In genomic region chr2:124437811-124438210, GRCh38 we compare ENCODE assay signal across 33 cellular contexts.
DNase-seq lines count a peak whose midpoint lies in the region; ATAC-seq, FAIRE-seq and TF ChIP-seq lines count a peak whose summit lies in the region.
"Had no signal": no experiment of that assay in that cellular context is flagged by ENCODE, and none has a peak within 500 bp of the region (broad histone marks: within the 10 kb centered on the region; RNA-seq: fewer than 3 reads in every experiment).

No MANE protein-coding gene starts in this region.

- H3K27ac ChIP-seq in A549, result no peak overlapping the region
- no peak overlapping the region for H3K27ac ChIP-seq in iPS DF 6.9 (ENCODE audit: low read length)
- H3K27ac ChIP-seq: adrenal gland, foreskin keratinocyte, heart right ventricle, HL-60, uterus had no signal

- no peak overlapping the region for H3K4me2 ChIP-seq in A549
- H3K4me2 ChIP-seq: smooth muscle cell had no signal

- TF ChIP-seq POLR2A in A549 (IDR thresholded peaks at IDR 0.05; ENCODE audit: low read length), result no peak

- CTCF ChIA-PET in A549 (lab: Yijun Ruan, JAX), result no interaction called here

- ATAC-seq in A549, result no peak
- ATAC-seq in GM21447 (IDR thresholded peaks at IDR 0.05; ENCODE audit: unreplicated experiment), result no peak
- ATAC-seq in mucosa of descending colon, result no peak
- ATAC-seq in HG02884 (IDR thresholded peaks at IDR 0.05; ENCODE audit: unreplicated experiment), result no peak
- ATAC-seq: activated T-cell treated with anti-CD3 and anti-CD28 coated beads, Interleukin-2, amount 50 U/mL, for 4 hours; esophagus mucosa; foreskin keratinocyte; heart right ventricle; left ventricle myocardium superior; naive thymus-derived CD4-positive, alpha-beta T cell; PC-3; stimulated activated naive CD8-positive, alpha-beta T cell treated with anti-CD3 and anti-CD28 coated beads, Interleukin-15, amount 100 ng/mL, for 72 hours had no signal

- TF ChIP-seq CTCF in A549 (IDR thresholded peaks at IDR 0.05) (no peak), mucosa of descending colon (IDR thresholded peaks at IDR 0.05) (no peak)

- intact Hi-C loops in posterior cingulate gyrus (cut with DNase I), result no loop called here
- intact Hi-C loops in mucosa of descending colon (cut with DNase I, micrococcal nuclease), result no loop called here

- H3K9me3 ChIP-seq in A549 (no peaks in the 10 kb centered on the region), iPS DF 6.9 (ENCODE audit: control insufficient read depth, insufficient read depth, low read length) (no peaks in the 10 kb centered on the region), mucosa of descending colon (no peaks in the 10 kb centered on the region)
- H3K9me3 ChIP-seq: adrenal gland, heart right ventricle, uterus had no signal

- DNase-seq in A549 (ENCODE audit: low read depth in 1 of 2, low spot score in 1 of 2) (no peak), EH (ENCODE audit: low read depth) (peak; percentile 8), iPS DF 6.9 (ENCODE audit: low read depth, low spot score) (peak; percentile 16), posterior cingulate gyrus (no peak), mucosa of descending colon (no peak)
- DNase-seq: activated CD4-positive, alpha-beta T cell treated with anti-CD3 and anti-CD28 coated beads for 4 hours; activated T-cell treated with anti-CD3 and anti-CD28 coated beads, Interleukin-2, amount 50 U/mL, for 4 hours; adrenal gland; Calu3; effector memory CD4-positive, alpha-beta T cell; EL; foreskin keratinocyte; heart right ventricle; left ventricle myocardium superior; naive thymus-derived CD4-positive, alpha-beta T cell; NCI-H1105; NCI-H1930; NCI-H446; PC-3; retina; Right ventricle myocardium superior; stimulated activated CD4-positive, alpha-beta T cell treated with anti-CD3 and anti-CD28 coated beads, Interleukin-1b, Interleukin-23, amount 100 ng/mL, for 48 hours; stimulated activated CD8-positive, alpha-beta memory T cell treated with anti-CD3 and anti-CD28 coated beads, Interleukin-4, amount 100 ng/mL, for 48 hours; stimulated activated naive CD8-positive, alpha-beta T cell treated with anti-CD3 and anti-CD28 coated beads, Interleukin-15, amount 100 ng/mL, for 72 hours; uterus had no signal

- POLR2A ChIA-PET in A549 (lab: Yijun Ruan, JAX), result no interaction called here

- H3K4me1 ChIP-seq in A549, result no peaks in the 10 kb centered on the region
- no peaks in the 10 kb centered on the region for H3K4me1 ChIP-seq in iPS DF 6.9 (ENCODE audit: control insufficient read depth, insufficient read depth, low read length)
- no peaks in the 10 kb centered on the region for H3K4me1 ChIP-seq in mucosa of descending colon (ENCODE audit: low read depth)
- H3K4me1 ChIP-seq: adrenal gland, foreskin keratinocyte, heart right ventricle, uterus had no signal

- no peaks in the 10 kb centered on the region for H3K27me3 ChIP-seq in iPS DF 6.9 (ENCODE audit: control insufficient read depth, insufficient read depth, low read length)
- H3K27me3 ChIP-seq: adrenal gland, foreskin keratinocyte, heart right ventricle, uterus had no signal

- no peak for TF ChIP-seq RAD21 in A549 (conservative IDR thresholded peaks at IDR 0.05 in 1 of 2, IDR thresholded peaks at IDR 0.05 in 1 of 2)

- FAIRE-seq in A549 (lab: Jason Lieb, UNC), result no peak
- FAIRE-seq: colon, GM12891 had no signal

- H3K36me3 ChIP-seq in iPS DF 6.9 (ENCODE audit: control insufficient read depth, insufficient read depth, low read length), result no peaks in the 10 kb centered on the region
- H3K36me3 ChIP-seq in mucosa of descending colon (ENCODE audit: low read depth), result no peaks in the 10 kb centered on the region
- H3K36me3 ChIP-seq: adrenal gland, heart right ventricle, uterus had no signal

- H3K4me3 ChIP-seq in A549 (no peak overlapping the region), iPS DF 6.9 (ENCODE audit: low read length) (no peak overlapping the region), mucosa of descending colon (no peak overlapping the region)
- H3K4me3 ChIP-seq: adrenal gland, heart right ventricle, smooth muscle cell, uterus had no signal

- 0% methylated on average over 1 of the region's 1 CpG for WGBS in A549 (ENCODE audit: missing lambda C conversion rate)
- WGBS in iPS DF 6.9 (ENCODE audit: insufficient coverage, insufficient read length), result no CpG with 5 or more reads among the region's 1 CpG

- no peak for TF ChIP-seq EP300 in A549 (IDR thresholded peaks at IDR 0.05)

TF ChIP-seq in A549, 52 proteins besides CTCF, POLR2A, EP300 and RAD21:
- no peak for TF ChIP-seq NPAS2 (CRISPR knock-in tag; IDR thresholded peaks at IDR 0.05; ENCODE audit: borderline replicate concordance)
- TF ChIP-seq, protein P1, sequence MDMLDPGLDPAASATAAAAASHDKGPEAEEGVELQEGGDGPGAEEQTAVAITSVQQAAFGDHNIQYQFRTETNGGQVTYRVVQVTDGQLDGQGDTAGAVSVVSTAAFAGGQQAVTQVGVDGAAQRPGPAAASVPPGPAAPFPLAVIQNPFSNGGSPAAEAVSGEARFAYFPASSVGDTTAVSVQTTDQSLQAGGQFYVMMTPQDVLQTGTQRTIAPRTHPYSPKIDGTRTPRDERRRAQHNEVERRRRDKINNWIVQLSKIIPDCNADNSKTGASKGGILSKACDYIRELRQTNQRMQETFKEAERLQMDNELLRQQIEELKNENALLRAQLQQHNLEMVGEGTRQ (IDR thresholded peaks at IDR 0.05), result no peak
- TF ChIP-seq REST (IDR thresholded peaks at IDR 0.05), result 0 out of 2 replicates have a peak, but pooled peaks have one; percentile 22
- TF ChIP-seq CEBPB (IDR thresholded peaks at IDR 0.05), result no peak
TF ChIP-seq in A549: peak in this region for 1.

TF ChIP-seq in PFSK-1, 5 proteins besides CTCF, POLR2A, EP300 and RAD21:
- TF ChIP-seq REST (IDR thresholded peaks at IDR 0.05; ENCODE audit: insufficient read depth in 1 of 2, low read depth in 2 of 2, low read length in 2 of 2) (peak; percentile 73 to 92), TAF1 (IDR thresholded peaks at IDR 0.05; ENCODE audit: borderline replicate concordance, insufficient read depth, low read length) (no peak), SIN3A (IDR thresholded peaks at IDR 0.05; ENCODE audit: borderline replicate concordance, insufficient read depth, low read length) (no peak), POLR2AphosphoS5 (IDR thresholded peaks at IDR 0.05; ENCODE audit: low read depth, low read length) (no peak)

Comparison
In these comparisons a context has a peak if more than half of its experiments do, and no peak if none do; other contexts are left out.
1. DNase-seq: peak in EH (single experiment) and iPS DF 6.9 (single experiment); none in A549 (0 of 2), posterior cingulate gyrus (0 of 10) and mucosa of descending colon (0 of 3).